Comparison of ENCODE assay signal across 21 cellular contexts in the genomic region with DNA sequence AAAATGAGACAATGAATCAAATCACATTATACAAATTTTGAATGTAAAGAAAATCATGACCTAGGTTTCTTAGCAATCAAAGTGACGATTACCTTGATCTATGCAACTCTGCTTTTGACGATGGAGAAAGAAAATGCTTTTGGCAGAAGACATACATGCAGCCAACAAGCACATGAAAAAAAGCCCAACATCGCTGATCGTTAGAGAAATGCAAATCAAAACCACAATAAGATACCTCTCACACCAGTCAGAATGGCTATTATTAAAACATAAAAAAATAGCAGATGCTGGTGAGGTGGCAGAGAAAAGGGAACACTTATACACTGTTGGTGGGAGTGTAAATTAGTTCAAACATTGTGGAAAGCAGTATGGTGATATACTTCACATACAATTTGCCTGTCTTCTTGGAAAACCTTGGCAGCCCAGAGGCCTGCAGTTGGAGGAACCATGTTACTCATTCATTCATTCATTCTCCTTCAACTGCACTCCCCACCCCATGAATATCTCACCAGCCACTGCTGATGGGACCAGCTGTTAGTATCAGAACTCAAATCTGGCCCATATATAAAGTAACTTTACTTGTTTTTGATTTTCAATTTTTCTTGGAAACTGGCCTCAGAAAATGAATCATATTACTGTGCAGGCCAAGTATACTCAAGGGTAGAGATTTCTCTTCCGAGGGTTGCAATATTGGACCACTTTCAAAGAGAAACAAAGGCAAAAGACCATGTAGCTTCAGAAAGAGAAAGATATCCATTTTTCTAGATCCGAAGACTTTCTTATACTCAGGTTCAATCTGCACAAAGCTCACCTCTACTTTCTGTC.
DNase-seq lines count a peak whose midpoint lies in the region; ATAC-seq, FAIRE-seq and TF ChIP-seq lines count a peak whose summit lies in the region.
"Had no signal": no experiment of that assay in that cellular context is flagged by ENCODE, and none has a peak within 500 bp of the region (broad histone marks: within the 10 kb centered on the region; RNA-seq: fewer than 3 reads in every experiment).

No MANE protein-coding gene starts in this region.

- H3K79me2 ChIP-seq in OCI-LY7 (ENCODE audit: insufficient read depth, low read depth, low read length) = peaks cover 67% of the 10 kb centered on the region

- no peaks in the 10 kb centered on the region for H3K36me3 Mint-ChIP-seq in type B pancreatic cell
- H3K36me3 Mint-ChIP-seq: CD8-positive, alpha-beta memory T cell; IgD-negative memory B cell had no signal

- POLR2A ChIA-PET in OCI-LY7 (lab: Charles Lee) = interaction anchor here (0.6 to 4.1 kb wide), 17 partner anchors 10 to 601 kb away, joined by 3 to 69 read pairs (median 4); no protein-coding TSS in a partner anchor

- peak overlapping the region; percentile 40; the same call in 1 of the 2 replicates for H2AFZ ChIP-seq in OCI-LY7 (ENCODE audit: low read length)

- peak; percentile 40 for FAIRE-seq in GM12892 (lab: Jason Lieb, UNC)
- FAIRE-seq: GM12891, GM18507 had no signal

- TF ChIP-seq CTCF in OCI-LY7 (conservative IDR thresholded peaks at IDR 0.05; ENCODE audit: low read length) (no peak), fibroblast of mammary gland (conservative IDR thresholded peaks at IDR 0.05; ENCODE audit: control insufficient read depth, insufficient read depth, low read depth, low read length) (no peak), type B pancreatic cell (conservative IDR thresholded peaks at IDR 0.05) (no peak)

- no peaks in the 10 kb centered on the region for H3K9me2 ChIP-seq in OCI-LY7 (ENCODE audit: insufficient read depth, low read length)

- no peak for TF ChIP-seq POLR2A in GM12892 (IDR thresholded peaks at IDR 0.05; ENCODE audit: low read depth, low read length)

- peaks cover 58% of the 10 kb centered on the region for H3K4me1 ChIP-seq in OCI-LY7 (ENCODE audit: insufficient read depth, low read length, poor library complexity, severe bottlenecking)

- H3K4me1 Mint-ChIP-seq in type B pancreatic cell (ENCODE audit: unreplicated experiment) = no peaks in the 10 kb centered on the region
- H3K4me1 Mint-ChIP-seq: CD8-positive, alpha-beta memory T cell had no signal

- peaks cover 57% of the 10 kb centered on the region for H3K36me3 ChIP-seq in OCI-LY7 (ENCODE audit: insufficient read depth, low read length)

- DNase-seq in GM12892 (ENCODE audit: insufficient read length) (no peak), OCI-LY7 (ENCODE audit: low spot score) (peak; percentile 81), fibroblast of mammary gland (ENCODE audit: low read depth) (peak; percentile 39), sciatic nerve (ENCODE audit: low spot score) (no peak), type B pancreatic cell (ENCODE audit: extremely low spot score, unreplicated experiment) (no peak)
- DNase-seq: ACHN; C1 segment of cervical spinal cord; CD8-positive, alpha-beta memory T cell; DMS53; H7; Karpas-422; NCI-H1105; NCI-H1694; NK-92 treated with Interleukin-12 subunit alpha and Interleukin-12 subunit beta, amount 100 ng/mL, for 24 hours; SHP77 had no signal

- peak; percentile 24 for ATAC-seq in sciatic nerve
- ATAC-seq in GM18858 (IDR thresholded peaks at IDR 0.05; ENCODE audit: unreplicated experiment) = no peak
- no peak for ATAC-seq in HG03045 (IDR thresholded peaks at IDR 0.05; ENCODE audit: unreplicated experiment)

- peaks cover 28% of the 10 kb centered on the region; the same call in 1 of the 2 replicates for H3K9me3 ChIP-seq in OCI-LY7 (ENCODE audit: low read length)

- H3K4me3 ChIP-seq in OCI-LY7 (ENCODE audit: low read depth, low read length, poor library complexity, severe bottlenecking) (peak overlapping the region; percentile 75), fibroblast of mammary gland (ENCODE audit: control insufficient read depth, low read depth, low read length) (no peak overlapping the region)
- H3K4me3 ChIP-seq: SK-N-MC had no signal

- CTCF ChIA-PET in OCI-LY7 (lab: Charles Lee; ENCODE audit: unreplicated experiment) = interaction anchor here (1.2 to 3.2 kb wide), 2 partner anchors 9 to 14 kb away, joined by 3 to 14 read pairs; no protein-coding TSS in a partner anchor

- H4K20me1 ChIP-seq in OCI-LY7 (ENCODE audit: insufficient read depth, low read length) = no peaks in the 10 kb centered on the region

- no peak overlapping the region for H3K27ac Mint-ChIP-seq in type B pancreatic cell
- H3K27ac Mint-ChIP-seq: CD8-positive, alpha-beta memory T cell; IgD-negative memory B cell had no signal

- no peak overlapping the region for H3K4me3 Mint-ChIP-seq in type B pancreatic cell
- H3K4me3 Mint-ChIP-seq: CD8-positive, alpha-beta memory T cell; IgD-negative memory B cell had no signal

- no peaks in the 10 kb centered on the region for H3K27me3 Mint-ChIP-seq in type B pancreatic cell
- H3K27me3 Mint-ChIP-seq: IgD-negative memory B cell had no signal

- H3K27ac ChIP-seq in OCI-LY7 (ENCODE audit: low read depth, low read length, poor library complexity, severe bottlenecking) = peak overlapping the region; percentile 94
- H3K27ac ChIP-seq: SK-N-MC had no signal

- H3K4me2 ChIP-seq in OCI-LY7 (ENCODE audit: low read length) = peak overlapping the region; percentile 66

- BruUV-seq in OCI-LY7 (replicated peaks; lab: Mats Ljungman, UMichigan) = TSS peak; percentile 76

- intact Hi-C loops in OCI-LY7 (cut with micrococcal nuclease; ENCODE audit: unreplicated experiment) (loop anchor here (1.0 to 5.0 kb wide), 6 partner anchors 10 to 1350 kb away; no protein-coding TSS in a partner anchor), sciatic nerve (cut with DNase I) (no loop called here)

- no peaks in the 10 kb centered on the region for H3K9me3 Mint-ChIP-seq in type B pancreatic cell
- H3K9me3 Mint-ChIP-seq: CD8-positive, alpha-beta memory T cell; IgD-negative memory B cell had no signal

Comparison
In these comparisons a context has a peak if more than half of its experiments do, and no peak if none do; other contexts are left out.
1. DNase-seq: peak in OCI-LY7 (single experiment) and fibroblast of mammary gland (single experiment); none in GM12892 (single experiment), sciatic nerve (single experiment) and type B pancreatic cell (single experiment).